ENCODE assay signal across 9 cellular contexts in genomic region chr2:37599688-37600525, GRCh38.
DNase-seq lines count a peak whose midpoint lies in the region; ATAC-seq and TF ChIP-seq lines count a peak whose summit lies in the region.
"Had no signal": no experiment of that assay in that cellular context is flagged by ENCODE, and none has a peak within 500 bp of the region (broad histone marks: within the 10 kb centered on the region; RNA-seq: fewer than 3 reads in every experiment).

No MANE protein-coding gene starts in this region.

- intact Hi-C loops in CD4-positive, alpha-beta memory T cell (cut with micrococcal nuclease) = loop anchor here (1.0 to 5.0 kb wide), 5 partner anchors 14 to 71 kb away; partner anchors contain the start of gene CDC42EP3

- H3K36me3 ChIP-seq in CD4-positive, alpha-beta memory T cell (ENCODE audit: insufficient read depth, low read length) = peaks cover 5% of the 10 kb centered on the region

- peak; percentile 85 to 91 (median 88) for DNase-seq in CD4-positive, alpha-beta memory T cell
- peak; percentile 54 to 62 for DNase-seq in activated CD4-positive, alpha-beta T cell treated with anti-CD3 and anti-CD28 coated beads for 4 hours
- peak; percentile 53 for DNase-seq in activated naive CD8-positive, alpha-beta T cell treated with anti-CD3 and anti-CD28 coated beads, Interleukin-2, amount 10 ng/mL, durations not matched to agents 7 days and 5 days
- peak; percentile 23 for DNase-seq in stimulated activated CD4-positive, alpha-beta T cell treated with anti-CD3 and anti-CD28 coated beads, Interleukin-1b, Interleukin-23, amount 100 ng/mL, for 48 hours
- DNase-seq in NCI-H526 treated with DMSO at 0.1 percent for 48 hours (lab: John Stamatoyannopoulos, UW) (no peak), type B pancreatic cell (ENCODE audit: extremely low spot score, unreplicated experiment) (no peak), DMS79 treated with DMSO at 0.1 percent for 48 hours (lab: John Stamatoyannopoulos, UW) (no peak)
- DNase-seq: C1 segment of cervical spinal cord had no signal

- peak overlapping the region; percentile 79 for H3K27ac ChIP-seq in CD4-positive, alpha-beta memory T cell (ENCODE audit: low read depth, low read length)

- H3K4me3 Mint-ChIP-seq in CD4-positive, alpha-beta memory T cell = peak overlapping the region; percentile 91 to 99 (median 96)
- peak overlapping the region; percentile 59 for H3K4me3 Mint-ChIP-seq in activated naive CD8-positive, alpha-beta T cell treated with anti-CD3 and anti-CD28 coated beads, Interleukin-2, amount 10 ng/mL, durations not matched to agents 7 days and 5 days
- no peak overlapping the region for H3K4me3 Mint-ChIP-seq in type B pancreatic cell

- TF ChIP-seq CTCF in type B pancreatic cell (conservative IDR thresholded peaks at IDR 0.05) = no peak

- no peaks in the 10 kb centered on the region for H3K27me3 ChIP-seq in CD4-positive, alpha-beta memory T cell (ENCODE audit: insufficient read depth, low read length)

- H3K36me3 Mint-ChIP-seq in CD4-positive, alpha-beta memory T cell = peaks cover 59 to 66% of the 10 kb centered on the region in 2 donors
- H3K36me3 Mint-ChIP-seq in activated naive CD8-positive, alpha-beta T cell treated with anti-CD3 and anti-CD28 coated beads, Interleukin-2, amount 10 ng/mL, durations not matched to agents 7 days and 5 days = peaks cover 29% of the 10 kb centered on the region
- peaks cover 3% of the 10 kb centered on the region for H3K36me3 Mint-ChIP-seq in type B pancreatic cell

- peak overlapping the region; percentile 94 to 99 (median 99) for H3K27ac Mint-ChIP-seq in CD4-positive, alpha-beta memory T cell
- H3K27ac Mint-ChIP-seq in activated naive CD8-positive, alpha-beta T cell treated with anti-CD3 and anti-CD28 coated beads, Interleukin-2, amount 10 ng/mL, durations not matched to agents 7 days and 5 days = peak overlapping the region; percentile 80
- no peak overlapping the region for H3K27ac Mint-ChIP-seq in type B pancreatic cell

- H3K4me1 ChIP-seq in CD4-positive, alpha-beta memory T cell (ENCODE audit: insufficient read depth, low read length) = peaks cover 53% of the 10 kb centered on the region

- peak overlapping the region; percentile 54 to 80 for H3K4me3 ChIP-seq in CD4-positive, alpha-beta memory T cell (ENCODE audit: low read length in 2 of 2)

- peaks cover 37 to 61% (median 45%) of the 10 kb centered on the region in 4 donors for H3K4me1 Mint-ChIP-seq in CD4-positive, alpha-beta memory T cell
- peaks cover 29% of the 10 kb centered on the region for H3K4me1 Mint-ChIP-seq in activated naive CD8-positive, alpha-beta T cell treated with anti-CD3 and anti-CD28 coated beads, Interleukin-2, amount 10 ng/mL, durations not matched to agents 7 days and 5 days
- no peaks in the 10 kb centered on the region for H3K4me1 Mint-ChIP-seq in type B pancreatic cell (ENCODE audit: unreplicated experiment)

- peak; percentile 89 for ATAC-seq in activated naive CD8-positive, alpha-beta T cell treated with anti-CD3 and anti-CD28 coated beads, Interleukin-2, amount 10 ng/mL, durations not matched to agents 7 days and 5 days (ENCODE audit: low read depth)
- no peak for ATAC-seq in HG02981 (IDR thresholded peaks at IDR 0.05; ENCODE audit: unreplicated experiment)

- no peaks in the 10 kb centered on the region for H3K27me3 Mint-ChIP-seq in CD4-positive, alpha-beta memory T cell
- H3K27me3 Mint-ChIP-seq in activated naive CD8-positive, alpha-beta T cell treated with anti-CD3 and anti-CD28 coated beads, Interleukin-2, amount 10 ng/mL, durations not matched to agents 7 days and 5 days = no peaks in the 10 kb centered on the region
- H3K27me3 Mint-ChIP-seq in type B pancreatic cell = peaks cover 4% of the 10 kb centered on the region

- H3K9me3 Mint-ChIP-seq in CD4-positive, alpha-beta memory T cell = peaks cover 2 to 66% (median 50%) of the 10 kb centered on the region in 8 donors
- H3K9me3 Mint-ChIP-seq in activated naive CD8-positive, alpha-beta T cell treated with anti-CD3 and anti-CD28 coated beads, Interleukin-2, amount 10 ng/mL, durations not matched to agents 7 days and 5 days = peaks cover 11% of the 10 kb centered on the region
- peaks cover 14% of the 10 kb centered on the region for H3K9me3 Mint-ChIP-seq in type B pancreatic cell

- CTCF ChIA-PET in CD4-positive, alpha-beta memory T cell (lab: Charles Lee; ENCODE audit: partially characterized antibody) = interaction anchor here (1.0 to 5.6 kb wide), 20 partner anchors 12 to 233 kb away, joined by 3 to 45 read pairs (median 6); no protein-coding TSS in a partner anchor

- POLR2A ChIA-PET in CD4-positive, alpha-beta memory T cell (lab: Charles Lee; ENCODE audit: partially characterized antibody) = interaction anchor here (0.5 to 9.7 kb wide), 41 partner anchors 13 to 1563 kb away, joined by 3 to 322 read pairs (median 6); partner anchors contain the start of gene CDC42EP3
- POLR2A ChIA-PET in activated naive CD8-positive, alpha-beta T cell treated with anti-CD3 and anti-CD28 coated beads, Interleukin-2, amount 10 ng/mL, durations not matched to agents 7 days and 5 days (lab: Charles Lee) = interaction anchor here (0.8 to 2.1 kb wide), 6 partner anchors 14 to 71 kb away, joined by 3 to 11 read pairs (median 4); no protein-coding TSS in a partner anchor

- H3K9me3 ChIP-seq in CD4-positive, alpha-beta memory T cell (ENCODE audit: control insufficient read depth in 1 of 2, low read length in 2 of 2) = no peaks in the 10 kb centered on the region

Comparison
In these comparisons a context has a peak if more than half of its experiments do, and no peak if none do; other contexts are left out.
1. DNase-seq: peak in CD4-positive, alpha-beta memory T cell (5 of 5), activated CD4-positive, alpha-beta T cell treated with anti-CD3 and anti-CD28 coated beads for 4 hours (2 of 2), activated naive CD8-positive, alpha-beta T cell treated with anti-CD3 and anti-CD28 coated beads, Interleukin-2, amount 10 ng/mL, durations not matched to agents 7 days and 5 days (single experiment) and stimulated activated CD4-positive, alpha-beta T cell treated with anti-CD3 and anti-CD28 coated beads, Interleukin-1b, Interleukin-23, amount 100 ng/mL, for 48 hours (single experiment); none in NCI-H526 treated with DMSO at 0.1 percent for 48 hours (single experiment), type B pancreatic cell (single experiment) and DMS79 treated with DMSO at 0.1 percent for 48 hours (single experiment).